Comparison of ENCODE assay signal across 9 cellular contexts in the genomic region with DNA sequence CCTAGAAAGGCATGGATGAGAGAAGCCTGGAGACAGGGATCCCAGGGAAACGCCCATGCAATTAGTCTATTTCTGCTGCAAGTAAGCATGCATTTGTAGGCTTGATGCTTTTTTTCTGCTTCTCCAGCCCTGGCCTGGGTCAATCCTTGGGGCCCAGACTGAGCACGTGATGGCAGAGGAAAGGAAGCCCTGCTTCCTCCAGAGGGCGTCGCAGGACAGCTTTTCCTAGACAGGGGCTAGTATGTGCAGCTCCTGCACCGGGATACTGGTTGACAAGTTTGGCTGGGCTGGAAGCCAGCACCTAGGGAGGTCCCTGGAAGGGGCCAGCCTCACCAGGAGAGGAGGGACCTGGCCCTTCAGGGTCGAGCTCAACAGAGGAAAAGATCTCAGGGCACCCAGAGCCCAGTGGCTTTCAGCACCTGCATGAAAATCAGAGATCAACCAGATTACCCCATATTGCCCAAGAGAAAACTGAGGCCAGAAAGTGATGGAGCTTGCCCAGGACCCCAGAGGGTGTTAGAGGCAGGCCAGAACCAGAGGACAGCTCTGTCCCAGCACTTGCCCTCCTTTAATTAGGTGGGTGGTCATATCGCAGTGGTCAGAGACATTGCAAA.
DNase-seq lines count a peak whose midpoint lies in the region; ATAC-seq and TF ChIP-seq lines count a peak whose summit lies in the region.
"Had no signal": no experiment of that assay in that cellular context is flagged by ENCODE, and none has a peak within 500 bp of the region (broad histone marks: within the 10 kb centered on the region; RNA-seq: fewer than 3 reads in every experiment).

No MANE protein-coding gene starts in this region.

- H3K27me3 Mint-ChIP-seq in type B pancreatic cell: peaks cover 2% of the 10 kb centered on the region

- H3K4me1 Mint-ChIP-seq in type B pancreatic cell (ENCODE audit: unreplicated experiment): peaks cover 9% of the 10 kb centered on the region

- peak; percentile 51 for ATAC-seq in GM21717 (IDR thresholded peaks at IDR 0.05; ENCODE audit: unreplicated experiment)
- ATAC-seq in mucosa of descending colon: peak; percentile 88
- ATAC-seq in GM21515 (IDR thresholded peaks at IDR 0.05; ENCODE audit: unreplicated experiment): no peak

- no peaks in the 10 kb centered on the region for H3K36me3 Mint-ChIP-seq in type B pancreatic cell

- H3K9me3 ChIP-seq in mucosa of descending colon: no peaks in the 10 kb centered on the region

- no peak overlapping the region for H3K4me3 Mint-ChIP-seq in type B pancreatic cell

- H3K9me3 Mint-ChIP-seq in type B pancreatic cell: no peaks in the 10 kb centered on the region

- no peaks in the 10 kb centered on the region for H3K4me1 ChIP-seq in mucosa of descending colon (ENCODE audit: low read depth)

- no peaks in the 10 kb centered on the region for H3K36me3 ChIP-seq in mucosa of descending colon (ENCODE audit: low read depth)

- peak overlapping the region; percentile 65 for H3K27ac Mint-ChIP-seq in type B pancreatic cell

- TF ChIP-seq CTCF in epithelial cell of esophagus (IDR thresholded peaks at IDR 0.05; ENCODE audit: insufficient read depth, low read depth, low read length, missing control alignments): peak; percentile 80
- peak; percentile 46 for TF ChIP-seq CTCF in mucosa of descending colon (IDR thresholded peaks at IDR 0.05)
- peak; percentile 77 for TF ChIP-seq CTCF in type B pancreatic cell (conservative IDR thresholded peaks at IDR 0.05)

- intact Hi-C loops in mucosa of descending colon (cut with DNase I, micrococcal nuclease): no loop called here

- H3K4me3 ChIP-seq in epithelial cell of esophagus (ENCODE audit: low read length) (no peak overlapping the region), mucosa of descending colon (no peak overlapping the region)
- H3K4me3 ChIP-seq: skin epidermis had no signal

- DNase-seq in D341Med (ENCODE audit: low spot score) (peak; percentile 85), NCI-H1048 (lab: John Stamatoyannopoulos, UW) (peak; percentile 69), SKM-1 (lab: John Stamatoyannopoulos, UW; ENCODE audit: unreplicated experiment) (peak; percentile 2), epithelial cell of esophagus (ENCODE audit: low read depth) (peak; percentile 81), mucosa of descending colon (peak; percentile 71 to 83 (median 83)), type B pancreatic cell (ENCODE audit: extremely low spot score, unreplicated experiment) (peak; percentile 76)

Comparison
In these comparisons a context has a peak if more than half of its experiments do, and no peak if none do; other contexts are left out.
1. DNase-seq: peak in every context shown above with its lines; median percentile 85 in D341Med; 83 in mucosa of descending colon; 81 in epithelial cell of esophagus; 76 in type B pancreatic cell; 69 in NCI-H1048; 2 in SKM-1.